Comparison of ENCODE assay signal across 16 cellular contexts in the genomic region with DNA sequence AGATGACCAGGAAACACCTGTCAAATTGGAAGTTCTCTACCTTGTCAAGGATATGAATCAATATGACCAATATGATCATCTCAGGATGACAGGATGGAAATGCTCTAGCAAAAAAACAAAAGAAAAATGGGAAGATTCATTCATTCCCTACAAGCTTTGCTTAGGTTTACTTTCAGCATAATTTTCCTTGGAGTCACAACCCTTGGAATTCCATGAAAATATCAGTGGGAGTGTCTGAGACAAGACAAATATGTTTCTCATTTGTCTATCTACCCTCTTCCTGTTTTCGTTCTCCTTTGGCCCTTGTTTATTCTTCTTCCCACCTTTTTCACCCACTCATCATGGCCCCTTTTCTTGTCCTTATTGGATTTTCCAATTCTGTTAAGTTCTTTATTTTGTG. TPM values are rescaled to one million over a fixed set of nuclear protein-coding genes. Genes with fewer than 3 reads are reported as not detected.
DNase-seq lines count a peak whose midpoint lies in the region; ATAC-seq and TF ChIP-seq lines count a peak whose summit lies in the region.
"Had no signal": no experiment of that assay in that cellular context is flagged by ENCODE, and none has a peak within 500 bp of the region (broad histone marks: within the 10 kb centered on the region; RNA-seq: fewer than 3 reads in every experiment).

No MANE protein-coding gene starts in this region.

- no peaks in the 10 kb centered on the region for H3K9me3 ChIP-seq in left ventricle myocardium inferior (replicated peaks)

- H3K36me3 Mint-ChIP-seq in stimulated activated naive B cell treated with anti-CD40 and anti-IgM and Interleukin-4, amounts not matched to agents 10 μg/mL and 1 μg/mL and 100 μg/mL, for 72 hours = no peaks in the 10 kb centered on the region

- H3K4me1 Mint-ChIP-seq in stimulated activated naive B cell treated with anti-CD40 and anti-IgM and Interleukin-4, amounts not matched to agents 10 μg/mL and 1 μg/mL and 100 μg/mL, for 72 hours = peaks cover 7 to 10% of the 10 kb centered on the region in 2 donors

- H3K27ac ChIP-seq in left ventricle myocardium inferior (replicated peaks) = peak overlapping the region; percentile 51

- no peaks in the 10 kb centered on the region for H3K9me3 Mint-ChIP-seq in stimulated activated naive B cell treated with anti-CD40 and anti-IgM and Interleukin-4, amounts not matched to agents 10 μg/mL and 1 μg/mL and 100 μg/mL, for 72 hours
- H3K9me3 Mint-ChIP-seq: H9 had no signal

- peaks cover 25 to 32% of the 10 kb centered on the region in 2 donors for H3K27me3 Mint-ChIP-seq in stimulated activated naive B cell treated with anti-CD40 and anti-IgM and Interleukin-4, amounts not matched to agents 10 μg/mL and 1 μg/mL and 100 μg/mL, for 72 hours

- no peaks in the 10 kb centered on the region for H3K36me3 ChIP-seq in left ventricle myocardium inferior

- ATAC-seq in left ventricle myocardium superior = no peak
- no peak for ATAC-seq in stimulated activated naive B cell treated with anti-CD40 and anti-IgM and Interleukin-4, amounts not matched to agents 10 μg/mL and 1 μg/mL and 100 μg/mL, for 72 hours (replicated peaks)
- no peak for ATAC-seq in HG03354 (IDR thresholded peaks at IDR 0.05; ENCODE audit: poor library complexity, severe bottlenecking, unreplicated experiment)
- ATAC-seq: HepG2 had no signal

- intact Hi-C loops in left ventricle myocardium inferior (cut with micrococcal nuclease) (no loop called here), left ventricle myocardium superior (cut with micrococcal nuclease) (no loop called here)

- H3K4me3 ChIP-seq in left ventricle myocardium inferior = no peak overlapping the region

- peaks cover 56% of the 10 kb centered on the region for H3K4me1 ChIP-seq in left ventricle myocardium inferior

- H3K27me3 ChIP-seq in left ventricle myocardium inferior (ENCODE audit: low read depth) = no peaks in the 10 kb centered on the region

- DNase-seq in left ventricle myocardium inferior (no peak), left ventricle myocardium superior (no peak), NCI-H226 (peak; percentile 55), fibroblast of peridontal ligament (ENCODE audit: extremely low read depth) (peak; percentile 55), A172 (ENCODE audit: low spot score) (no peak), NCI-H1105 treated with DMSO at 0.1 percent for 48 hours (lab: John Stamatoyannopoulos, UW) (no peak)
- DNase-seq in stimulated activated naive B cell treated with anti-CD40 and anti-IgM and Interleukin-4, amounts not matched to agents 10 μg/mL and 1 μg/mL and 100 μg/mL, for 72 hours = no peak
- DNase-seq: 8988T, C1 segment of cervical spinal cord, H9, NCI-H1048, NCI-H146, NCI-H2081, NCI-H524 had no signal

- TF ChIP-seq CTCF in left ventricle myocardium inferior (IDR thresholded peaks at IDR 0.05; ENCODE audit: borderline replicate concordance) = no peak

- no peak overlapping the region for H3K27ac Mint-ChIP-seq in stimulated activated naive B cell treated with anti-CD40 and anti-IgM and Interleukin-4, amounts not matched to agents 10 μg/mL and 1 μg/mL and 100 μg/mL, for 72 hours
- H3K27ac Mint-ChIP-seq: H9 had no signal

- H3K4me3 Mint-ChIP-seq in stimulated activated naive B cell treated with anti-CD40 and anti-IgM and Interleukin-4, amounts not matched to agents 10 μg/mL and 1 μg/mL and 100 μg/mL, for 72 hours = no peak overlapping the region
- H3K4me3 Mint-ChIP-seq: H9 had no signal

RNA-seq across cellular contexts. Expression of a gene that starts 50.6 kb away (rescaled TPM):
- 4.3 TPM for total RNA-seq in left ventricle myocardium inferior
- total RNA-seq in left ventricle myocardium superior = 5.4 TPM
- 1.1 and 1.2 TPM in 2 replicates for total RNA-seq in A172 (2014; rRNA removed; shearing (Covaris generic))

Comparison
In these comparisons a context has a peak if more than half of its experiments do, and no peak if none do; other contexts are left out.
1. DNase-seq: peak in NCI-H226 (single experiment) and fibroblast of peridontal ligament (single experiment); none in left ventricle myocardium inferior (single experiment), left ventricle myocardium superior (single experiment), stimulated activated naive B cell treated with anti-CD40 and anti-IgM and Interleukin-4, amounts not matched to agents 10 μg/mL and 1 μg/mL and 100 μg/mL, for 72 hours (single experiment), A172 (single experiment) and NCI-H1105 treated with DMSO at 0.1 percent for 48 hours (single experiment).